ENCODE assay signal across 22 cellular contexts in genomic region chr13:102291587-102292218, GRCh38.
DNase-seq lines count a peak whose midpoint lies in the region; FAIRE-seq and TF ChIP-seq lines count a peak whose summit lies in the region.
"Had no signal": no experiment of that assay in that cellular context is flagged by ENCODE, and none has a peak within 500 bp of the region (broad histone marks: within the 10 kb centered on the region; RNA-seq: fewer than 3 reads in every experiment).

No MANE protein-coding gene starts in this region.

- H3K27me3 ChIP-seq in mesenchymal stem cell (ENCODE audit: control insufficient read depth in 1 of 2, insufficient read depth in 1 of 2, low read length in 2 of 2) = no peaks in the 10 kb centered on the region
- H3K27me3 ChIP-seq: dorsolateral prefrontal cortex, heart left ventricle, vagina had no signal

- no peaks in the 10 kb centered on the region for H3K4me1 ChIP-seq in mesenchymal stem cell (ENCODE audit: control insufficient read depth, insufficient read depth, low read depth, low read length)
- H3K4me1 ChIP-seq: parathyroid adenoma, vagina had no signal

- H3K4me3 ChIP-seq in mesenchymal stem cell (ENCODE audit: insufficient read depth in 1 of 2, low read depth in 1 of 2, low read length in 2 of 2) (no peak overlapping the region), coronary artery (no peak overlapping the region)
- H3K4me3 ChIP-seq: dorsolateral prefrontal cortex, heart left ventricle, smooth muscle cell, vagina had no signal

- no peak for TF ChIP-seq POLR2A in H54 (IDR thresholded peaks at IDR 0.05; ENCODE audit: low read depth, low read length)

- no peak overlapping the region for H2BK15ac ChIP-seq in mesenchymal stem cell (ENCODE audit: low read depth, poor library complexity, severe bottlenecking)

- H2AFZ ChIP-seq in mesenchymal stem cell (ENCODE audit: low read depth, low read length) = no peak overlapping the region
- H2AFZ ChIP-seq: parathyroid adenoma had no signal

- 61% methylated on average over 7 of the region's 7 CpGs for WGBS in mesenchymal stem cell

- no peak overlapping the region for H3K4me2 ChIP-seq in mesenchymal stem cell (ENCODE audit: low read length, poor library complexity, severe bottlenecking)
- H3K4me2 ChIP-seq: smooth muscle cell had no signal

- H3K27ac ChIP-seq in mesenchymal stem cell (ENCODE audit: low read length, poor library complexity, severe bottlenecking) (no peak overlapping the region), coronary artery (no peak overlapping the region)
- H3K27ac ChIP-seq: heart left ventricle, parathyroid adenoma, vagina had no signal

- no peak overlapping the region for H3K23ac ChIP-seq in mesenchymal stem cell (ENCODE audit: low read length in 2 of 2)

- no peaks in the 10 kb centered on the region for H3K9me3 ChIP-seq in mesenchymal stem cell (ENCODE audit: control insufficient read depth, low read length)
- H3K9me3 ChIP-seq: heart left ventricle, vagina had no signal

- no peaks in the 10 kb centered on the region for H3K79me1 ChIP-seq in mesenchymal stem cell (replicated peaks; ENCODE audit: low read length, poor library complexity, severe bottlenecking)

- no peak overlapping the region for H2BK120ac ChIP-seq in mesenchymal stem cell (ENCODE audit: low read depth, low read length)

- no peak overlapping the region for H3K9ac ChIP-seq in mesenchymal stem cell (ENCODE audit: low read length)
- H3K9ac ChIP-seq: parathyroid adenoma had no signal

- FAIRE-seq in H54 (lab: Jason Lieb, UNC) = peak; percentile 41
- FAIRE-seq: islet of Langerhans had no signal

- no peak overlapping the region for H2BK12ac ChIP-seq in mesenchymal stem cell (ENCODE audit: low read length in 2 of 2)

- H3K36me3 ChIP-seq in mesenchymal stem cell (ENCODE audit: control insufficient read depth in 1 of 2, insufficient read depth in 2 of 2, low read depth in 1 of 2, low read length in 2 of 2) = no peaks in the 10 kb centered on the region
- H3K36me3 ChIP-seq: heart left ventricle, vagina had no signal

- no peak overlapping the region for H2AK5ac ChIP-seq in mesenchymal stem cell (ENCODE audit: low read length, severe bottlenecking)

- no peak for DNase-seq in H54 (ENCODE audit: insufficient read length, low spot score)
- peak; percentile 5 for DNase-seq in RKO (ENCODE audit: low spot score)
- peak; percentile 74 for DNase-seq in fibroblast of gingiva (ENCODE audit: low read depth)
- peak; percentile 40 for DNase-seq in mesenchymal stem cell
- DNase-seq in NOMO-1 (lab: John Stamatoyannopoulos, UW; ENCODE audit: unreplicated experiment in 2 of 2) = no peak
- DNase-seq in coronary artery (ENCODE audit: low spot score) = no peak
- no peak for DNase-seq in COR-L47 (lab: John Stamatoyannopoulos, UW)
- DNase-seq: activated CD8-positive, alpha-beta T cell treated with anti-CD3 and anti-CD28 coated beads for 36 hours; activated naive CD4-positive, alpha-beta T cell treated with anti-CD3 and anti-CD28 coated beads, Interleukin-2, amount 10 ng/mL, durations not matched to agents 7 days and 5 days; activated T-cell treated with anti-CD3 and anti-CD28 coated beads, Interleukin-2, amount 50 U/mL, for 24 hours; AML-193; erythroblast; heart left ventricle; natural killer cell; NCI-H1436; NK-92 treated with Interleukin-12 subunit alpha and Interleukin-12 subunit beta, amount 100 ng/mL, for 24 hours; stimulated activated CD8-positive, alpha-beta memory T cell treated with anti-CD3 and anti-CD28 coated beads, Interleukin-4, amount 100 ng/mL, for 48 hours had no signal

- H4K8ac ChIP-seq in mesenchymal stem cell (ENCODE audit: low read length) = no peak overlapping the region

- H3K18ac ChIP-seq in mesenchymal stem cell (ENCODE audit: low read depth in 1 of 2, low read length in 2 of 2) = no peak overlapping the region

- H3K14ac ChIP-seq in mesenchymal stem cell (ENCODE audit: low read length in 2 of 2) = no peak overlapping the region

- TF ChIP-seq CTCF in coronary artery (IDR thresholded peaks at IDR 0.05) = no peak

- no peak overlapping the region for H4K91ac ChIP-seq in mesenchymal stem cell (ENCODE audit: low read length)

- H3K4ac ChIP-seq in mesenchymal stem cell (ENCODE audit: low read depth in 1 of 2, low read length in 2 of 2) = no peak overlapping the region

- H2BK5ac ChIP-seq in mesenchymal stem cell (ENCODE audit: low read depth, low read length, poor library complexity, severe bottlenecking) = no peak overlapping the region

Comparison
In these comparisons a context has a peak if more than half of its experiments do, and no peak if none do; other contexts are left out.
1. DNase-seq: peak in RKO (single experiment), fibroblast of gingiva (single experiment) and mesenchymal stem cell (single experiment); none in H54 (single experiment), NOMO-1 (0 of 2), coronary artery (single experiment) and COR-L47 (single experiment).